1 cellular context compared by ENCODE assay signal in the genomic region with DNA sequence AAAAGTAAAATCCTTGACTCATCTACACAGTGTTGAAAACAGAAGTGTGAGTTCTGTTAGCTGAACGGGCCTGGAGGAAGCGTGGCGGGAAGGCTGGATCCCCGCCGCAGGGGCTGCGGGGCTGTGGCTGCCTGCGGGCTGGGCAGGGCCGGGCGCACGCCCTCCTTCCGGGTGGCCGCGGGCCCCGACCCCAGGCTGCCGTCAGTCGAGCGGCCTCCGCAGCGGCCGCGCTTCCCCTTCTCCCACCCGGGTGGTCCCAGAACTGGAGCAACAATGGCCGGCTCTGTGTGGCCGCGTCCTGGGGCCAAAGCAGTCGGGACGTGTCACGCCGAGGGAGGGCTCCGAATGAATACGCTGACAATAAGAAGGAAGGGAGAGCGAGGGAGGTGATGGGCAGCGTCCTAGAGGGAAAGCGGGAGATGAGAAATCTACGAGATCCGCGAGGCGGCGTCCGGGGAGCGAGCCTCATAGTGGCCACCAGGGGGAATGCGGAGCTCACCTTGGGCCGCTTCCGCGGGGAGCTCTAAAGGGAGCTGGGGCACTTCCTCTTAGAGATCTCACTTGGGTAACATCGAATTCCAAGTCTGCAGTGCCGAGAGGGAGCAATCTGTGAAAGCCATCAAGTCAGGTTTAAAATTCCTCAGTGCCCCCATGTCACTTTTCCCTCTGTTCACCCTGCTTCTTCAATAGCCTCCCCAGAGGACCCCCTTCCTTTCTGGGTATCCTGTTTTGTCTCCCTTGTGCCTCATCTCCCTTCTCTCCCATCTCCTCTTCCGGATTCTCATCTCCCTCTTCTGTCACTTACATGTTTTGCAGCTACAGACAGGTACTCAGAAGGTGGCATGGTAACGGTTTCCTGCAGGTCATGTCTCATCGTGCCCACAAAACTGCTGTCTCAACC.
A peak's percentile ranks its signal among the peaks of the same experiment; 100 is the strongest.
TF ChIP-seq lines count a peak whose summit lies in the region.

No MANE protein-coding gene starts in this region.

TF ChIP-seq in GM12878, 131 proteins besides CTCF, POLR2A, EP300 and RAD21 (continued from another document):
- TF ChIP-seq, protein P1, sequence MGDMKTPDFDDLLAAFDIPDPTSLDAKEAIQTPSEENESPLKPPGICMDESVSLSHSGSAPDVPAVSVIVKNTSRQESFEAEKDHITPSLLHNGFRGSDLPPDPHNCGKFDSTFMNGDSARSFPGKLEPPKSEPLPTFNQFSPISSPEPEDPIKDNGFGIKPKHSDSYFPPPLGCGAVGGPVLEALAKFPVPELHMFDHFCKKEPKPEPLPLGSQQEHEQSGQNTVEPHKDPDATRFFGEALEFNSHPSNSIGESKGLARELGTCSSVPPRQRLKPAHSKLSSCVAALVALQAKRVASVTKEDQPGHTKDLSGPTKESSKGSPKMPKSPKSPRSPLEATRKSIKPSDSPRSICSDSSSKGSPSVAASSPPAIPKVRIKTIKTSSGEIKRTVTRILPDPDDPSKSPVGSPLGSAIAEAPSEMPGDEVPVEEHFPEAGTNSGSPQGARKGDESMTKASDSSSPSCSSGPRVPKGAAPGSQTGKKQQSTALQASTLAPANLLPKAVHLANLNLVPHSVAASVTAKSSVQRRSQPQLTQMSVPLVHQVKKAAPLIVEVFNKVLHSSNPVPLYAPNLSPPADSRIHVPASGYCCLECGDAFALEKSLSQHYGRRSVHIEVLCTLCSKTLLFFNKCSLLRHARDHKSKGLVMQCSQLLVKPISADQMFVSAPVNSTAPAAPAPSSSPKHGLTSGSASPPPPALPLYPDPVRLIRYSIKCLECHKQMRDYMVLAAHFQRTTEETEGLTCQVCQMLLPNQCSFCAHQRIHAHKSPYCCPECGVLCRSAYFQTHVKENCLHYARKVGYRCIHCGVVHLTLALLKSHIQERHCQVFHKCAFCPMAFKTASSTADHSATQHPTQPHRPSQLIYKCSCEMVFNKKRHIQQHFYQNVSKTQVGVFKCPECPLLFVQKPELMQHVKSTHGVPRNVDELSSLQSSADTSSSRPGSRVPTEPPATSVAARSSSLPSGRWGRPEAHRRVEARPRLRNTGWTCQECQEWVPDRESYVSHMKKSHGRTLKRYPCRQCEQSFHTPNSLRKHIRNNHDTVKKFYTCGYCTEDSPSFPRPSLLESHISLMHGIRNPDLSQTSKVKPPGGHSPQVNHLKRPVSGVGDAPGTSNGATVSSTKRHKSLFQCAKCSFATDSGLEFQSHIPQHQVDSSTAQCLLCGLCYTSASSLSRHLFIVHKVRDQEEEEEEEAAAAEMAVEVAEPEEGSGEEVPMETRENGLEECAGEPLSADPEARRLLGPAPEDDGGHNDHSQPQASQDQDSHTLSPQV (IDR thresholded peaks at IDR 0.05) = no peak; the same call in 1 of the 2 replicates
- TF ChIP-seq LARP7 (IDR thresholded peaks at IDR 0.05) (peak; percentile 77), EZH2 (IDR thresholded peaks at IDR 0.05; ENCODE audit: borderline replicate concordance, control insufficient read depth, low read depth, low read length) (no peak), FOXK2 (IDR thresholded peaks at IDR 0.05) (no peak), CUX1 (IDR thresholded peaks at IDR 0.05; ENCODE audit: insufficient replicate concordance, low read depth, low read length) (no peak), CREB1 (IDR thresholded peaks at IDR 0.05; ENCODE audit: low read depth) (peak; percentile 44; the same call in 1 of the 2 replicates)
